In the genomic region with DNA sequence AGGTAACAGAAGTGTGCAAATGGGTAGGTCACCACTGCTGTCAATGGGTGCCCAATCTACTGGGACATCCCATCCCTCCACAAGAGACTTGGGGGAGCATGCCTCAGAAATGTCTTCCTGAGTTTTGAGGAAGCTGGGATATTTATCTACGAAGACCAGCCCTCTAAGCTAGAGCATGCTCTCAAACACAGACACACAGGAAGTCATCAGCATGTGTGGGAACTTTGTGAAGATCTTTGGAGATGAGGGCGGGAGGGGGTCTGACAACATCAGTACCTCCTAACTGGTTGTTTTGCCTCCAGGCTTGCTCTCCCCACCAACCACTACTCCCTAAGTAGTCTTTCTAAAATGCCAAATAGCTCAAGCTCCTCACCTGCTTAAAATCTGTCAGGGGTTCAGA, we compare ENCODE assay signal across 13 cellular contexts.
"Had no signal": no experiment of that assay in that cellular context is flagged by ENCODE, and none has a peak within 500 bp of the region (broad histone marks: within the 10 kb centered on the region; RNA-seq: fewer than 3 reads in every experiment).

No MANE protein-coding gene starts in this region.

- H3K27me3 Mint-ChIP-seq: activated naive CD4-positive, alpha-beta T cell treated with anti-CD3 and anti-CD28 coated beads, Interleukin-2, amount 50 U/mL, for 24 hours had no signal

- H3K36me3 Mint-ChIP-seq: activated naive CD4-positive, alpha-beta T cell treated with anti-CD3 and anti-CD28 coated beads, Interleukin-2, amount 50 U/mL, for 24 hours; naive thymus-derived CD4-positive, alpha-beta T cell had no signal

- DNase-seq: activated CD4-positive, alpha-beta memory T cell treated with anti-CD3 and anti-CD28 coated beads, Interleukin-2, amount 10 ng/mL, durations not matched to agents 7 days and 5 days; activated CD4-positive, alpha-beta T cell treated with anti-CD3 and anti-CD28 coated beads for 4 hours; activated effector memory CD4-positive, alpha-beta T cell treated with anti-CD3 and anti-CD28 coated beads, Interleukin-2, amount 50 U/mL, for 16 hours; activated T-cell treated with anti-CD3 and anti-CD28 coated beads, Interleukin-2, amount 50 U/mL, for 4 hours; adrenal gland; left colon; naive thymus-derived CD4-positive, alpha-beta T cell; stimulated activated CD4-positive, alpha-beta T cell treated with anti-CD3 and anti-CD28 coated beads, Interleukin-1b, Interleukin-23, amount 100 ng/mL, for 48 hours; tibial artery; uterus had no signal

- H3K9me3 Mint-ChIP-seq: activated CD4-positive, alpha-beta memory T cell treated with anti-CD3 and anti-CD28 coated beads, Interleukin-2, amount 10 ng/mL, durations not matched to agents 7 days and 5 days; activated naive CD4-positive, alpha-beta T cell treated with anti-CD3 and anti-CD28 coated beads, Interleukin-2, amount 50 U/mL, for 24 hours; activated T-cell treated with anti-CD3 and anti-CD28 coated beads, Interleukin-2, amount 50 U/mL, for 4 hours had no signal

- H3K27ac Mint-ChIP-seq: activated CD4-positive, alpha-beta memory T cell treated with anti-CD3 and anti-CD28 coated beads, Interleukin-2, amount 10 ng/mL, durations not matched to agents 7 days and 5 days had no signal

- FAIRE-seq: endometrium, islet of Langerhans had no signal

- ATAC-seq: activated T-cell treated with anti-CD3 and anti-CD28 coated beads, Interleukin-2, amount 50 U/mL, for 4 hours; left colon; naive thymus-derived CD4-positive, alpha-beta T cell had no signal

- H3K4me3 Mint-ChIP-seq: activated CD4-positive, alpha-beta memory T cell treated with anti-CD3 and anti-CD28 coated beads, Interleukin-2, amount 10 ng/mL, durations not matched to agents 7 days and 5 days; activated naive CD4-positive, alpha-beta T cell treated with anti-CD3 and anti-CD28 coated beads, Interleukin-2, amount 50 U/mL, for 24 hours; activated T-cell treated with anti-CD3 and anti-CD28 coated beads, Interleukin-2, amount 50 U/mL, for 4 hours had no signal
